Comparison of ENCODE assay signal across 8 cellular contexts in the genomic region with DNA sequence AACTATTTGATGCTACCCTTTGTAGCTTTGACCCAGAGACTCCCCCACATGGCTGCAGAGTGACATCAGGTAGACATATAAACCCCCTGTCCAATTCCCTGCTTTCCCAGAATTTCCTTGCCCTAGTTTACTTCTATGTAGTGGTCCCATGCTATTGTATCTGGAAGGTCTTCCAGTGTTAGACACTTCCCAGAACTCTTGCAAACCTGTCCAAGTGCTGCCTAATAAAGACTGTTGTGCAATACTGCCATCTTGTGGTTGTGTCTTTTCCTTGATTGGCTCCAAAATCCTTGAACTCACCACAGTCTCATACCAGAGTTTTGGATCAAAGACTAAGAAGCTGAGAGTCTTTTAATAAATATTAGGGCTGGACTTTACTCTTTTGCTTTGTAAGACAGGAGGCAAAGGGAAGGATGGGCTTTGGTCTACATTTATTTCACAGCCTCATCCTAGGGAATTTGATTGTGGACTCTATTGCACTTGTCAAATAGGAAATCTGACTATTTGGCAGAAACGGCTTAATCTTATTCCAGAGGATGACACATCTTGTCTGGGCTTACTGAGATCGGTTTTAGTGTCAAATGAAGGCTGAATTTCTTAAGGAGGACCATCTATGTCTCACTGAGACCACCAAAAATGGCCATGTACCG.
DNase-seq lines count a peak whose midpoint lies in the region; ATAC-seq, FAIRE-seq and TF ChIP-seq lines count a peak whose summit lies in the region.

No MANE protein-coding gene starts in this region.

- H3K27ac Mint-ChIP-seq in Calu3 (ENCODE audit: unreplicated experiment) (no peak overlapping the region), astrocyte (ENCODE audit: unreplicated experiment) (no peak overlapping the region)
- no peak overlapping the region for H3K27ac Mint-ChIP-seq in stimulated activated effector memory CD8-positive, alpha-beta T cell treated with anti-CD3 and anti-CD28 coated beads, Interleukin-12 subunit alpha, Interleukin-12 subunit beta, amount 100 ng/mL, for 72 hours

- no peak overlapping the region for H2AFZ ChIP-seq in astrocyte (ENCODE audit: low read depth, low read length)

- H3K27me3 Mint-ChIP-seq in Calu3 (ENCODE audit: unreplicated experiment) = no peaks in the 10 kb centered on the region
- no peaks in the 10 kb centered on the region for H3K27me3 Mint-ChIP-seq in astrocyte (ENCODE audit: low read depth, unreplicated experiment)

- H3K36me3 ChIP-seq in astrocyte (ENCODE audit: insufficient read depth, low read length) (no peaks in the 10 kb centered on the region), tibial nerve (no peaks in the 10 kb centered on the region)

- H3K4me1 ChIP-seq in astrocyte (ENCODE audit: insufficient read depth, low read length) = no peaks in the 10 kb centered on the region
- peaks cover 0 to 12% (median 0%) of the 10 kb centered on the region in 4 donors for H3K4me1 ChIP-seq in tibial nerve

- no peak overlapping the region for H3K9ac ChIP-seq in astrocyte (ENCODE audit: low read length)

- H3K4me3 Mint-ChIP-seq in Calu3 (ENCODE audit: low read depth, unreplicated experiment) (no peak overlapping the region), astrocyte (ENCODE audit: unreplicated experiment) (no peak overlapping the region)
- no peak overlapping the region for H3K4me3 Mint-ChIP-seq in stimulated activated effector memory CD8-positive, alpha-beta T cell treated with anti-CD3 and anti-CD28 coated beads, Interleukin-12 subunit alpha, Interleukin-12 subunit beta, amount 100 ng/mL, for 72 hours

- H3K36me3 Mint-ChIP-seq in Calu3 (ENCODE audit: insufficient read depth, unreplicated experiment) (no peaks in the 10 kb centered on the region), astrocyte (ENCODE audit: low read depth, unreplicated experiment) (no peaks in the 10 kb centered on the region)
- no peaks in the 10 kb centered on the region for H3K36me3 Mint-ChIP-seq in stimulated activated effector memory CD8-positive, alpha-beta T cell treated with anti-CD3 and anti-CD28 coated beads, Interleukin-12 subunit alpha, Interleukin-12 subunit beta, amount 100 ng/mL, for 72 hours

- H3K4me1 Mint-ChIP-seq in Calu3 (ENCODE audit: low read depth, unreplicated experiment) (no peaks in the 10 kb centered on the region), astrocyte (ENCODE audit: low read depth, unreplicated experiment) (peaks cover 11% of the 10 kb centered on the region)
- H3K4me1 Mint-ChIP-seq in stimulated activated effector memory CD8-positive, alpha-beta T cell treated with anti-CD3 and anti-CD28 coated beads, Interleukin-12 subunit alpha, Interleukin-12 subunit beta, amount 100 ng/mL, for 72 hours = no peaks in the 10 kb centered on the region

- no peaks in the 10 kb centered on the region for H3K9me3 Mint-ChIP-seq in Calu3 (ENCODE audit: low read depth, unreplicated experiment)
- H3K9me3 Mint-ChIP-seq in astrocyte (ENCODE audit: unreplicated experiment) = peaks cover 7% of the 10 kb centered on the region
- H3K9me3 Mint-ChIP-seq in stimulated activated effector memory CD8-positive, alpha-beta T cell treated with anti-CD3 and anti-CD28 coated beads, Interleukin-12 subunit alpha, Interleukin-12 subunit beta, amount 100 ng/mL, for 72 hours = peaks cover 4% of the 10 kb centered on the region

- TF ChIP-seq POLR2A in tibial nerve (IDR thresholded peaks at IDR 0.05) = no peak

- H3K4me3 ChIP-seq in astrocyte (ENCODE audit: insufficient read depth, low read depth, low read length) (no peak overlapping the region), tibial nerve (no peak overlapping the region)

- peak; percentile 39 for FAIRE-seq in astrocyte (lab: Jason Lieb, UNC)
- peak; percentile 69 for FAIRE-seq in islet of Langerhans (lab: Jason Lieb, UNC)

- TF ChIP-seq CTCF in Calu3 (IDR thresholded peaks at IDR 0.05; ENCODE audit: unreplicated experiment) = peak; percentile 67
- TF ChIP-seq CTCF in astrocyte (IDR thresholded peaks at IDR 0.05; ENCODE audit: insufficient read depth, low read depth, low read length) = peak; percentile 71
- TF ChIP-seq CTCF in tibial nerve (IDR thresholded peaks at IDR 0.05) = peak; percentile 31 to 50 (median 36)

- H4K20me1 ChIP-seq in astrocyte (ENCODE audit: insufficient read depth, low read length) = no peaks in the 10 kb centered on the region

- H3K27me3 ChIP-seq in astrocyte (ENCODE audit: insufficient read depth, low read length) = no peaks in the 10 kb centered on the region
- no peaks in the 10 kb centered on the region for H3K27me3 ChIP-seq in tibial nerve

- BruUV-seq in Calu3 (replicated peaks; lab: Mats Ljungman, UMichigan) = no TSS peak

- peak; percentile 49 for DNase-seq in Calu3
- peak; percentile 76 for DNase-seq in NCI-H460 (ENCODE audit: extremely low read depth, low read depth)
- peak; percentile 51 for DNase-seq in astrocyte (ENCODE audit: low read depth)
- DNase-seq in tibial nerve (ENCODE audit: low spot score in 2 of 2) = peak in 1 of 2 donors; percentile 45
- DNase-seq in stimulated activated effector memory CD8-positive, alpha-beta T cell treated with anti-CD3 and anti-CD28 coated beads, Interleukin-12 subunit alpha, Interleukin-12 subunit beta, amount 100 ng/mL, for 72 hours (ENCODE audit: low spot score in 2 of 2) = no peak

- CTCF ChIA-PET in Calu3 (lab: Charles Lee) = interaction anchor here (0.6 to 1.7 kb wide), 3 partner anchors 1106 to 1267 kb away, joined by 3 to 7 read pairs (median 4); no protein-coding TSS in a partner anchor

- no peaks in the 10 kb centered on the region for H3K9me3 ChIP-seq in astrocyte (ENCODE audit: insufficient read depth, low read depth, low read length)
- peaks cover 0 to 13% (median 0%) of the 10 kb centered on the region in 4 donors for H3K9me3 ChIP-seq in tibial nerve

- no peak overlapping the region for H3K4me2 ChIP-seq in astrocyte (ENCODE audit: low read length)

- no peaks in the 10 kb centered on the region for H3K79me2 ChIP-seq in astrocyte (ENCODE audit: insufficient read depth, low read length)

- WGBS in tibial nerve, 2 donors = 28 to 36% methylated on average over 3 of the region's 3 CpGs

- TF ChIP-seq EP300 in tibial nerve (IDR thresholded peaks at IDR 0.05) = no peak

- ATAC-seq in GM19324 (IDR thresholded peaks at IDR 0.05; ENCODE audit: low FRiP score, unreplicated experiment) (peak; percentile 63), HG03442 (IDR thresholded peaks at IDR 0.05; ENCODE audit: unreplicated experiment) (peak; percentile 91)
- no peak for ATAC-seq in stimulated activated effector memory CD8-positive, alpha-beta T cell treated with anti-CD3 and anti-CD28 coated beads, Interleukin-12 subunit alpha, Interleukin-12 subunit beta, amount 100 ng/mL, for 72 hours

- H3K27ac ChIP-seq in astrocyte (ENCODE audit: low read depth, low read length) (no peak overlapping the region), tibial nerve (no peak overlapping the region)

- intact Hi-C loops in Calu3 (cut with micrococcal nuclease; ENCODE audit: unreplicated experiment) = loop anchor here (1.0 to 10.0 kb wide), 3 partner anchors 913 to 1623 kb away; no protein-coding TSS in a partner anchor

Comparison
In these comparisons a context has a peak if more than half of its experiments do, and no peak if none do; other contexts are left out.
1. DNase-seq: peak in Calu3 (single experiment), NCI-H460 (single experiment) and astrocyte (single experiment); none in stimulated activated effector memory CD8-positive, alpha-beta T cell treated with anti-CD3 and anti-CD28 coated beads, Interleukin-12 subunit alpha, Interleukin-12 subunit beta, amount 100 ng/mL, for 72 hours (0 of 2).
2. Peak in every context shown above with its lines, with median percentiles within 50 percentile points of each other: CTCF ChIP-seq.